Comparison of ENCODE assay signal across 19 cellular contexts in the genomic region with DNA sequence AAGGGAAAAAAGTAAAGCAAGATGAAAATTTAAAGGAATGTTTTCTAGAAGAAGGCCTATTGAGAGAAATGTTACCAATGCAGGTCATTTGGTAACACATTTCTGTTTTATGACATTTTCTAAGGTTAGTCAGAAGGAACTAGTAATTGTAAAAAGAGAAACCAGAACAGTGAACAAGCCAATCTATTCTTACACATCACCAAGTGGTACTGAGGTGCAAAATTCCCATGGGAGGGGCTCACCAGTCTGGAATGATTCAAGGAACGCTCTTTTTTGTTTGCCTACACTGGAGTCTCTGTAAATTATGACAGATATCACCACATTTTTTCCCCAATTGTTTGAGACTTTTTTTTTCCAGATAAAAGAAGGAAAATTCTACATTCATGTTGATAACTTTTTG.
DNase-seq lines count a peak whose midpoint lies in the region; ATAC-seq, FAIRE-seq and TF ChIP-seq lines count a peak whose summit lies in the region.
"Had no signal": no experiment of that assay in that cellular context is flagged by ENCODE, and none has a peak within 500 bp of the region (broad histone marks: within the 10 kb centered on the region; RNA-seq: fewer than 3 reads in every experiment).

No MANE protein-coding gene starts in this region.

- POLR2A ChIA-PET in activated CD4-positive, alpha-beta T cell treated with anti-CD3 and anti-CD28 coated beads, Interleukin-2, amount 10 ng/mL, durations not matched to agents 7 days and 5 days (lab: Charles Lee), result no interaction called here

- WGBS in GM23248 (ENCODE audit: low coverage in 1 of 2, low lambda C conversion rate in 2 of 2, missing lambda C conversion rate in 2 of 2), 2 experiments, result 45 to 53% methylated on average over 1 of the region's 1 CpG
- no CpG with 5 or more reads among the region's 1 CpG for WGBS in mesodermal cell (ENCODE audit: insufficient coverage in 2 of 2), 2 experiments
- no CpG with 5 or more reads among the region's 1 CpG for WGBS in trophoblast cell (ENCODE audit: extremely low coverage, insufficient coverage, insufficient read length)

- no peak overlapping the region for H4K91ac ChIP-seq in trophoblast cell (ENCODE audit: low read depth, low read length)

- H3K9me3 ChIP-seq in GM23248 (ENCODE audit: low read depth) (no peaks in the 10 kb centered on the region), astrocyte (ENCODE audit: insufficient read depth, low read depth, low read length) (no peaks in the 10 kb centered on the region), mesodermal cell (ENCODE audit: control insufficient read depth, low read length) (no peaks in the 10 kb centered on the region), trophoblast cell (ENCODE audit: insufficient read depth, low read depth, low read length) (no peaks in the 10 kb centered on the region)

- H3K4me2 ChIP-seq in GM23248 (ENCODE audit: unreplicated experiment), result no peak overlapping the region
- no peak overlapping the region for H3K4me2 ChIP-seq in astrocyte (ENCODE audit: low read length)
- no peak overlapping the region for H3K4me2 ChIP-seq in trophoblast cell (ENCODE audit: low read length)
- H3K4me2 ChIP-seq: BLaER1 treated with 17β-estradiol and CSF1 and Interleukin-3, amounts not matched to agents 10 nM and 100 nM had no signal

- H4K12ac ChIP-seq in trophoblast cell (ENCODE audit: low read depth, low read length), result no peak overlapping the region

- no peak overlapping the region for H2AFZ ChIP-seq in GM23248
- H2AFZ ChIP-seq in astrocyte (ENCODE audit: low read depth, low read length), result no peak overlapping the region
- H2AFZ ChIP-seq in trophoblast cell (ENCODE audit: insufficient read depth, low read length, poor library complexity), result no peak overlapping the region

- no peak overlapping the region for H3K4me3 ChIP-seq in GM23248
- H3K4me3 ChIP-seq in astrocyte (ENCODE audit: insufficient read depth, low read depth, low read length), result no peak overlapping the region
- no peak overlapping the region for H3K4me3 ChIP-seq in mesodermal cell (ENCODE audit: extremely low read depth, insufficient read depth, low read length, poor library complexity, severe bottlenecking)
- H3K4me3 ChIP-seq in trophoblast cell (ENCODE audit: low read depth, low read length), result no peak overlapping the region
- H3K4me3 ChIP-seq: BLaER1 treated with 17β-estradiol and CSF1 and Interleukin-3, amounts not matched to agents 10 nM and 100 nM had no signal

- no peak overlapping the region for H3K4ac ChIP-seq in trophoblast cell (ENCODE audit: low read depth, low read length)

- peaks cover 4% of the 10 kb centered on the region for H3K79me1 ChIP-seq in trophoblast cell (ENCODE audit: low read length)

- H4K8ac ChIP-seq in trophoblast cell (ENCODE audit: low read depth, low read length), result no peak overlapping the region

- H3K27me3 Mint-ChIP-seq in astrocyte (ENCODE audit: low read depth, unreplicated experiment) (no peaks in the 10 kb centered on the region), progenitor cell of endocrine pancreas (no peaks in the 10 kb centered on the region)
- H3K27me3 Mint-ChIP-seq in activated T-cell treated with anti-CD3 and anti-CD28 coated beads, Interleukin-2, amount 50 U/mL, for 72 hours (ENCODE audit: low read depth), result peaks cover 6% of the 10 kb centered on the region
- H3K27me3 Mint-ChIP-seq in activated CD4-positive, alpha-beta T cell treated with anti-CD3 and anti-CD28 coated beads, Interleukin-2, amount 10 ng/mL, durations not matched to agents 7 days and 5 days, result no peaks in the 10 kb centered on the region
- H3K27me3 Mint-ChIP-seq: B cell; CD4-positive, CD25-positive, alpha-beta regulatory T cell had no signal

- no peaks in the 10 kb centered on the region for H3K79me2 ChIP-seq in GM23248 (ENCODE audit: insufficient read depth)
- H3K79me2 ChIP-seq in astrocyte (ENCODE audit: insufficient read depth, low read length), result no peaks in the 10 kb centered on the region
- H3K79me2 ChIP-seq in trophoblast cell (ENCODE audit: control insufficient read depth, insufficient read depth, low read length, poor library complexity), result no peaks in the 10 kb centered on the region

- no peak overlapping the region for H2AK5ac ChIP-seq in trophoblast cell (ENCODE audit: low read length)

- CTCF ChIA-PET in activated CD4-positive, alpha-beta T cell treated with anti-CD3 and anti-CD28 coated beads, Interleukin-2, amount 10 ng/mL, durations not matched to agents 7 days and 5 days (lab: Charles Lee), result no interaction called here

- FAIRE-seq in astrocyte (lab: Jason Lieb, UNC), result peak; percentile 81
- FAIRE-seq: G401.6, H1 had no signal

- no peak overlapping the region for H3K23ac ChIP-seq in trophoblast cell (ENCODE audit: low read length)

- H4K20me1 ChIP-seq in GM23248 (ENCODE audit: insufficient read depth), result no peaks in the 10 kb centered on the region
- H4K20me1 ChIP-seq in astrocyte (ENCODE audit: insufficient read depth, low read length), result no peaks in the 10 kb centered on the region
- H4K20me1 ChIP-seq: BLaER1 treated with 17β-estradiol and CSF1 and Interleukin-3, amounts not matched to agents 10 nM and 100 nM had no signal

- no peaks in the 10 kb centered on the region for H3K36me3 Mint-ChIP-seq in astrocyte (ENCODE audit: low read depth, unreplicated experiment)
- no peaks in the 10 kb centered on the region for H3K36me3 Mint-ChIP-seq in activated T-cell treated with anti-CD3 and anti-CD28 coated beads, Interleukin-2, amount 50 U/mL, for 72 hours (ENCODE audit: insufficient read depth in 2 of 2)
- no peaks in the 10 kb centered on the region for H3K36me3 Mint-ChIP-seq in activated CD4-positive, alpha-beta T cell treated with anti-CD3 and anti-CD28 coated beads, Interleukin-2, amount 10 ng/mL, durations not matched to agents 7 days and 5 days (ENCODE audit: low read depth)
- H3K36me3 Mint-ChIP-seq in progenitor cell of endocrine pancreas (ENCODE audit: insufficient read depth), result peaks cover 2% of the 10 kb centered on the region
- H3K36me3 Mint-ChIP-seq: CD4-positive, CD25-positive, alpha-beta regulatory T cell; CD8-positive, alpha-beta memory T cell had no signal

- ATAC-seq in activated T-cell treated with anti-CD3 and anti-CD28 coated beads, Interleukin-2, amount 50 U/mL, for 72 hours (replicated peaks in 1 of 2), result no peak

- no peak overlapping the region for H3K9ac ChIP-seq in GM23248
- no peak overlapping the region for H3K9ac ChIP-seq in astrocyte (ENCODE audit: low read length)
- H3K9ac ChIP-seq in trophoblast cell (ENCODE audit: low read length), result no peak overlapping the region
- H3K9ac ChIP-seq: BLaER1 treated with 17β-estradiol and CSF1 and Interleukin-3, amounts not matched to agents 10 nM and 100 nM had no signal

- no peak overlapping the region for H3K4me3 Mint-ChIP-seq in astrocyte (ENCODE audit: unreplicated experiment)
- H3K4me3 Mint-ChIP-seq in activated T-cell treated with anti-CD3 and anti-CD28 coated beads, Interleukin-2, amount 50 U/mL, for 72 hours, result no peak overlapping the region
- H3K4me3 Mint-ChIP-seq in activated CD4-positive, alpha-beta T cell treated with anti-CD3 and anti-CD28 coated beads, Interleukin-2, amount 10 ng/mL, durations not matched to agents 7 days and 5 days, result no peak overlapping the region
- no peak overlapping the region for H3K4me3 Mint-ChIP-seq in progenitor cell of endocrine pancreas (ENCODE audit: low read depth)
- H3K4me3 Mint-ChIP-seq: B cell; CD4-positive, CD25-positive, alpha-beta regulatory T cell; CD8-positive, alpha-beta memory T cell; H9 had no signal

- H3K4me1 Mint-ChIP-seq in astrocyte (ENCODE audit: low read depth, unreplicated experiment) (peaks cover 14% of the 10 kb centered on the region), progenitor cell of endocrine pancreas (ENCODE audit: low read depth) (peaks cover 30% of the 10 kb centered on the region)
- H3K4me1 Mint-ChIP-seq in activated T-cell treated with anti-CD3 and anti-CD28 coated beads, Interleukin-2, amount 50 U/mL, for 72 hours (ENCODE audit: low read depth), result no peaks in the 10 kb centered on the region
- H3K4me1 Mint-ChIP-seq in activated CD4-positive, alpha-beta T cell treated with anti-CD3 and anti-CD28 coated beads, Interleukin-2, amount 10 ng/mL, durations not matched to agents 7 days and 5 days, result no peaks in the 10 kb centered on the region
- H3K4me1 Mint-ChIP-seq: B cell; CD4-positive, CD25-positive, alpha-beta regulatory T cell; CD8-positive, alpha-beta memory T cell had no signal

- H3K27ac ChIP-seq in GM23248 (no peak overlapping the region), astrocyte (ENCODE audit: low read depth, low read length) (no peak overlapping the region), mesodermal cell (ENCODE audit: low read depth, low read length, severe bottlenecking) (peak overlapping the region; percentile 49), trophoblast cell (ENCODE audit: low read depth, low read length) (peak overlapping the region; percentile 58)
- H3K27ac ChIP-seq: BLaER1 treated with 17β-estradiol and CSF1 and Interleukin-3, amounts not matched to agents 10 nM and 100 nM had no signal

- in situ Hi-C loops in GM23248 (cut with MboI), result no loop called here

- no peak for TF ChIP-seq CTCF in astrocyte (IDR thresholded peaks at IDR 0.05; ENCODE audit: insufficient read depth, low read depth, low read length)
- TF ChIP-seq CTCF in progenitor cell of endocrine pancreas (IDR thresholded peaks at IDR 0.05; ENCODE audit: unreplicated experiment), result no peak

- H3K36me3 ChIP-seq in GM23248 (ENCODE audit: low read depth) (no peaks in the 10 kb centered on the region), astrocyte (ENCODE audit: insufficient read depth, low read length) (no peaks in the 10 kb centered on the region), mesodermal cell (ENCODE audit: control insufficient read depth, insufficient read depth, low read length) (no peaks in the 10 kb centered on the region), trophoblast cell (ENCODE audit: control insufficient read depth in 1 of 2, insufficient read depth in 2 of 2, low read length in 2 of 2) (no peaks in the 10 kb centered on the region)
- H3K36me3 ChIP-seq: BLaER1 treated with 17β-estradiol and CSF1 and Interleukin-3, amounts not matched to agents 10 nM and 100 nM had no signal

- H3K9me3 Mint-ChIP-seq in astrocyte (ENCODE audit: unreplicated experiment) (no peaks in the 10 kb centered on the region), progenitor cell of endocrine pancreas (ENCODE audit: low read depth) (peaks cover 4% of the 10 kb centered on the region)
- H3K9me3 Mint-ChIP-seq in activated T-cell treated with anti-CD3 and anti-CD28 coated beads, Interleukin-2, amount 50 U/mL, for 72 hours, result peaks cover 2% of the 10 kb centered on the region in 2 donors
- no peaks in the 10 kb centered on the region for H3K9me3 Mint-ChIP-seq in activated CD4-positive, alpha-beta T cell treated with anti-CD3 and anti-CD28 coated beads, Interleukin-2, amount 10 ng/mL, durations not matched to agents 7 days and 5 days
- H3K9me3 Mint-ChIP-seq: CD8-positive, alpha-beta memory T cell had no signal

- DNase-seq in GM23248 (peak; percentile 35), astrocyte (ENCODE audit: low read depth) (no peak), trophoblast cell (no peak), NCI-H510A (lab: John Stamatoyannopoulos, UW) (no peak), progenitor cell of endocrine pancreas (ENCODE audit: low spot score, unreplicated experiment) (no peak)
- no peak for DNase-seq in activated T-cell treated with anti-CD3 and anti-CD28 coated beads, Interleukin-2, amount 50 U/mL, for 72 hours
- no peak for DNase-seq in activated CD4-positive, alpha-beta T cell treated with anti-CD3 and anti-CD28 coated beads, Interleukin-2, amount 10 ng/mL, durations not matched to agents 7 days and 5 days
- DNase-seq: 8988T; CD4-positive, CD25-positive, alpha-beta regulatory T cell; CD8-positive, alpha-beta memory T cell; COR-L47; DMS 273 treated with DMSO at 0.1 percent for 48 hours; DND-41; H9 had no signal

- no peak overlapping the region for H2BK12ac ChIP-seq in trophoblast cell (ENCODE audit: low read length)

- no peaks in the 10 kb centered on the region for H3K9me2 ChIP-seq in GM23248 (ENCODE audit: insufficient read depth)

- 0 out of 2 replicates have a peak, but pooled peaks cover 9% of the 10 kb centered on the region for H3K4me1 ChIP-seq in GM23248 (ENCODE audit: insufficient read depth)
- no peaks in the 10 kb centered on the region for H3K4me1 ChIP-seq in astrocyte (ENCODE audit: insufficient read depth, low read length)
- peaks cover 10% of the 10 kb centered on the region for H3K4me1 ChIP-seq in mesodermal cell (ENCODE audit: control insufficient read depth, insufficient read depth, low read length, poor library complexity, severe bottlenecking)
- peaks cover 0 to 3% of the 10 kb centered on the region in 2 experiments for H3K4me1 ChIP-seq in trophoblast cell (ENCODE audit: control insufficient read depth in 1 of 2, insufficient read depth in 2 of 2, low read length in 2 of 2)

- H3F3A ChIP-seq in GM23248 (ENCODE audit: insufficient read depth), result no peaks in the 10 kb centered on the region

- no peak overlapping the region for H3K14ac ChIP-seq in trophoblast cell (ENCODE audit: low read length)

- H3K27ac Mint-ChIP-seq in astrocyte (ENCODE audit: unreplicated experiment) (no peak overlapping the region), progenitor cell of endocrine pancreas (no peak overlapping the region)
- no peak overlapping the region for H3K27ac Mint-ChIP-seq in activated T-cell treated with anti-CD3 and anti-CD28 coated beads, Interleukin-2, amount 50 U/mL, for 72 hours
- H3K27ac Mint-ChIP-seq in activated CD4-positive, alpha-beta T cell treated with anti-CD3 and anti-CD28 coated beads, Interleukin-2, amount 10 ng/mL, durations not matched to agents 7 days and 5 days, result no peak overlapping the region
- H3K27ac Mint-ChIP-seq: B cell; CD4-positive, CD25-positive, alpha-beta regulatory T cell; CD8-positive, alpha-beta memory T cell; H9 had no signal

- H3K27me3 ChIP-seq in GM23248 (replicated peaks; ENCODE audit: insufficient read depth) (no peaks in the 10 kb centered on the region), astrocyte (ENCODE audit: insufficient read depth, low read length) (no peaks in the 10 kb centered on the region), trophoblast cell (ENCODE audit: insufficient read depth, low read length) (no peaks in the 10 kb centered on the region)
- H3K27me3 ChIP-seq: BLaER1 treated with 17β-estradiol and CSF1 and Interleukin-3, amounts not matched to agents 10 nM and 100 nM had no signal

- no peak overlapping the region for H3K18ac ChIP-seq in trophoblast cell (ENCODE audit: low read length)

- no peak overlapping the region for H2BK120ac ChIP-seq in trophoblast cell (ENCODE audit: insufficient read depth, low read length, poor library complexity)

- H2BK5ac ChIP-seq in trophoblast cell (ENCODE audit: low read depth, low read length, poor library complexity), result no peak overlapping the region

Comparison
In these comparisons a context has a peak if more than half of its experiments do, and no peak if none do; other contexts are left out.
1. H3K27ac ChIP-seq: peak in mesodermal cell (single experiment) and trophoblast cell (single experiment); none in GM23248 (single experiment) and astrocyte (single experiment).